ENCODE assay signal across 33 cellular contexts in genomic region chr5:117719413-117719812, GRCh38.
"Had no signal": no experiment of that assay in that cellular context is flagged by ENCODE, and none has a peak within 500 bp of the region (broad histone marks: within the 10 kb centered on the region; RNA-seq: fewer than 3 reads in every experiment).

No MANE protein-coding gene starts in this region.

- H3K36me3 ChIP-seq: adrenal gland, brain microvascular endothelial cell, breast epithelium had no signal

- ATAC-seq: activated CD8-positive, alpha-beta T cell treated with anti-CD3 and anti-CD28 coated beads for 36 hours; activated naive CD4-positive, alpha-beta T cell treated with anti-CD3 and anti-CD28 coated beads, Interleukin-2, amount 50 U/mL, for 72 hours; activated T-cell treated with anti-CD3 and anti-CD28 coated beads, Interleukin-2, amount 50 U/mL, for 4 hours; activated T-cell treated with anti-CD3 and anti-CD28 coated beads, Interleukin-2, amount 50 U/mL, for 72 hours; activated T-helper 17 cell treated with anti-CD3 and anti-CD28 coated beads, Interleukin-2, amount 50 U/mL, for 72 hours; body of pancreas had no signal

- DNase-seq: activated B cell treated with CpG ODN at 0.5 μM for 24 hours; activated CD4-positive, alpha-beta memory T cell treated with anti-CD3 and anti-CD28 coated beads for 36 hours; activated CD4-positive, alpha-beta T cell treated with anti-CD3 and anti-CD28 coated beads for 4 hours; activated CD4-positive, alpha-beta T cell treated with anti-CD3 and anti-CD28 coated beads, Interleukin-2, amount 10 ng/mL, durations not matched to agents 24 days and 14 days; activated CD4-positive, alpha-beta T cell treated with anti-CD3 and anti-CD28 coated beads, Interleukin-2, amount 50 U/mL, for 1 hour; activated CD4-positive, alpha-beta T cell treated with anti-CD3 and anti-CD28 coated beads, Interleukin-2, amount 50 U/mL, for 4 hours; activated CD4-positive, CD25-positive, alpha-beta regulatory T cell treated with anti-CD3 and anti-CD28 coated beads, Interleukin-2, amount 50 U/mL, for 72 hours; activated CD8-positive, alpha-beta memory T cell treated with anti-CD3 and anti-CD28 coated beads, Interleukin-2, amount 50 U/mL, for 4 hours; activated CD8-positive, alpha-beta T cell treated with anti-CD3 and anti-CD28 coated beads for 36 hours; activated effector memory CD4-positive, alpha-beta T cell treated with anti-CD3 and anti-CD28 coated beads, Interleukin-2, amount 50 U/mL, for 16 hours; activated gamma-delta T cell treated with Interleukin-2 at 50 U/mL for 16 hours; activated naive CD4-positive, alpha-beta T cell; activated naive CD4-positive, alpha-beta T cell treated with anti-CD3 and anti-CD28 coated beads for 36 hours; activated naive CD4-positive, alpha-beta T cell treated with anti-CD3 and anti-CD28 coated beads, Interleukin-2, amount 50 U/mL, for 16 hours; activated naive CD8-positive, alpha-beta T cell treated with anti-CD3 and anti-CD28 coated beads for 36 hours; activated T-cell treated with anti-CD3 and anti-CD28 coated beads for 4 hours; activated T-cell treated with anti-CD3 and anti-CD28 coated beads, Interleukin-2, amount 50 U/mL, for 1 hour; activated T-cell treated with anti-CD3 and anti-CD28 coated beads, Interleukin-2, amount 50 U/mL, for 4 hours; activated T-cell treated with anti-CD3 and anti-CD28 coated beads, Interleukin-2, amount 50 U/mL, for 72 hours; adrenal gland; amniotic stem cell; aorta; body of pancreas; brain microvascular endothelial cell; caudate nucleus; SW 1271; T-helper 1 cell; T-helper 2 cell; T-helper 9 cell had no signal

- H3K4me3 ChIP-seq: adrenal gland, body of pancreas, breast epithelium had no signal

- H3K27ac ChIP-seq: adrenal gland, body of pancreas, brain microvascular endothelial cell, breast epithelium, VCaP had no signal

- H3K4me1 ChIP-seq: adrenal gland, body of pancreas, breast epithelium had no signal

- H3K27me3 ChIP-seq: adrenal gland, body of pancreas, brain microvascular endothelial cell, breast epithelium had no signal
